In genomic region chr4:102598759-102599379, GRCh38 we compare ENCODE assay signal across 8 cellular contexts.
DNase-seq lines count a peak whose midpoint lies in the region; ATAC-seq and TF ChIP-seq lines count a peak whose summit lies in the region.

No MANE protein-coding gene starts in this region.

- peaks cover 93% of the 10 kb centered on the region for H3K36me3 Mint-ChIP-seq in CD4-positive, alpha-beta T cell (ENCODE audit: low read depth)

- in situ Hi-C loops in KBM-7 (cut with MboI; ENCODE audit: low pct_unique_long_range_greater_than_20kb, low sequenced_read_pairs): no loop called here

- peak overlapping the region; percentile 82 for H3K27ac Mint-ChIP-seq in CD4-positive, alpha-beta T cell

- 84 to 87% methylated on average over 6 of the region's 6 CpGs for WGBS in upper lobe of left lung, 2 donors
- 78 to 80% methylated on average over 6 of the region's 6 CpGs for WGBS in lower leg skin, 2 donors

- peaks cover 76% of the 10 kb centered on the region for H3K4me1 Mint-ChIP-seq in CD4-positive, alpha-beta T cell (ENCODE audit: low read depth)

- H3K9me3 Mint-ChIP-seq in CD4-positive, alpha-beta T cell: no peaks in the 10 kb centered on the region

- POLR2A ChIA-PET in CD4-positive, alpha-beta T cell (lab: Charles Lee): interaction anchor here (1.0 to 2.2 kb wide), 5 partner anchors 14 to 99 kb away, joined by 3 to 8 read pairs (median 4); partner anchors contain the start of gene NFKB1

- H3K4me3 ChIP-seq in choroid plexus epithelial cell (ENCODE audit: low read depth, low read length) (no peak overlapping the region), upper lobe of left lung (no peak overlapping the region), lower leg skin (ENCODE audit: low read depth, poor library complexity, severe bottlenecking) (no peak overlapping the region)

- peaks cover 17 to 99% (median 40%) of the 10 kb centered on the region in 4 donors for H3K36me3 ChIP-seq in upper lobe of left lung

- DNase-seq in CD4-positive, alpha-beta T cell: no peak
- peak; percentile 71 for DNase-seq in choroid plexus epithelial cell (ENCODE audit: low read depth)
- no peak for DNase-seq in upper lobe of left lung
- no peak for DNase-seq in KBM-7
- no peak for DNase-seq in lower leg skin (ENCODE audit: low spot score in 2 of 2)
- no peak for DNase-seq in posterior vena cava (ENCODE audit: low spot score)

- no peak for TF ChIP-seq CTCF in CD4-positive, alpha-beta T cell (IDR thresholded peaks at IDR 0.05)
- no peak for TF ChIP-seq CTCF in choroid plexus epithelial cell (conservative IDR thresholded peaks at IDR 0.05; ENCODE audit: low read depth, low read length)
- TF ChIP-seq CTCF in upper lobe of left lung (IDR thresholded peaks at IDR 0.05): no peak
- TF ChIP-seq CTCF in lower leg skin (IDR thresholded peaks at IDR 0.05): no peak

- CTCF ChIA-PET in CD4-positive, alpha-beta T cell (lab: Charles Lee): interaction anchor here (0.8 to 1.0 kb wide), 2 partner anchors 20 to 36 kb away, joined by 3 read pairs; no protein-coding TSS in a partner anchor

- intact Hi-C loops in CD4-positive, alpha-beta T cell (cut with DNase I, micrococcal nuclease): loop anchor here in 1 of 2 experiments (1.0 to 5.0 kb wide), 4 partner anchors 14 to 77 kb away; no protein-coding TSS in a partner anchor
- intact Hi-C loops in lower leg skin (cut with DNase I; ENCODE audit: low total_unique reads): no loop called here
- intact Hi-C loops in posterior vena cava (cut with DNase I): no loop called here

- no peak for TF ChIP-seq EP300 in upper lobe of left lung (IDR thresholded peaks at IDR 0.05)

- no peaks in the 10 kb centered on the region for H3K27me3 Mint-ChIP-seq in CD4-positive, alpha-beta T cell

- ATAC-seq in CD4-positive, alpha-beta T cell (ENCODE audit: poor library complexity): no peak
- ATAC-seq in GM19035 (IDR thresholded peaks at IDR 0.05; ENCODE audit: unreplicated experiment) (peak; percentile 76), HG03095 (IDR thresholded peaks at IDR 0.05; ENCODE audit: unreplicated experiment) (peak; percentile 48), upper lobe of left lung (ENCODE audit: low FRiP score in 2 of 2) (no peak)

- peaks cover 0 to 14% (median 6%) of the 10 kb centered on the region in 4 donors for H3K4me1 ChIP-seq in upper lobe of left lung

- H3K27ac ChIP-seq in CD4-positive, alpha-beta T cell (ENCODE audit: low read depth, low read length): no peak overlapping the region
- H3K27ac ChIP-seq in upper lobe of left lung: peak overlapping the region in 2 of 4 donors; percentile 29 to 44

- TF ChIP-seq POLR2A in upper lobe of left lung (IDR thresholded peaks at IDR 0.05): no peak
- TF ChIP-seq POLR2A in lower leg skin (IDR thresholded peaks at IDR 0.05): no peak

- H3K27me3 ChIP-seq in CD4-positive, alpha-beta T cell (ENCODE audit: control insufficient read depth, insufficient read depth, low read length): no peaks in the 10 kb centered on the region
- H3K27me3 ChIP-seq in upper lobe of left lung: no peaks in the 10 kb centered on the region

- H3K4me3 Mint-ChIP-seq in CD4-positive, alpha-beta T cell: peak overlapping the region; percentile 32

- H3K9me3 ChIP-seq in CD4-positive, alpha-beta T cell (ENCODE audit: control insufficient read depth, low read length): no peaks in the 10 kb centered on the region
- H3K9me3 ChIP-seq in upper lobe of left lung: no peaks in the 10 kb centered on the region

Comparison
In these comparisons a context has a peak if more than half of its experiments do, and no peak if none do; other contexts are left out.
1. ATAC-seq: peak in GM19035 (single experiment) and HG03095 (single experiment); none in CD4-positive, alpha-beta T cell (single experiment) and upper lobe of left lung (0 of 2).